Comparison of ENCODE assay signal across 21 cellular contexts in genomic region chrX:28920141-28920540, GRCh38.
"Had no signal": no experiment of that assay in that cellular context is flagged by ENCODE, and none has a peak within 500 bp of the region (broad histone marks: within the 10 kb centered on the region; RNA-seq: fewer than 3 reads in every experiment).

No MANE protein-coding gene starts in this region.

- H3K9me3 ChIP-seq: body of pancreas, lower lobe of right lung, mucosa of descending colon, stomach, suprapubic skin, uterus had no signal

- H3K27me3 ChIP-seq: body of pancreas, cardiac muscle cell, foreskin keratinocyte, stomach, suprapubic skin had no signal

- H3K27ac ChIP-seq: body of pancreas, cardiac muscle cell, foreskin keratinocyte, lower lobe of right lung, stomach, suprapubic skin, uterus had no signal

- H3K4me3 ChIP-seq: body of pancreas, cardiac muscle cell, lower lobe of right lung, mucosa of descending colon, stomach, suprapubic skin, uterus had no signal

- DNase-seq: activated CD4-positive, alpha-beta T cell treated with anti-CD3 and anti-CD28 coated beads, Interleukin-2, amount 10 ng/mL, durations not matched to agents 7 days and 5 days; activated CD8-positive, alpha-beta memory T cell treated with anti-CD3 and anti-CD28 coated beads, Interleukin-2, amount 10 ng/mL, durations not matched to agents 7 days and 5 days; activated CD8-positive, alpha-beta T cell treated with anti-CD3 and anti-CD28 coated beads for 36 hours; activated gamma-delta T cell treated with Interleukin-2 at 50 U/mL for 16 hours; activated T-cell treated with anti-CD3 and anti-CD28 coated beads for 4 hours; body of pancreas; effector CD8-positive, alpha-beta T cell; erythroblast; immature natural killer cell; lower lobe of right lung; mesendoderm; mucosa of descending colon; occipital lobe; small intestine; stimulated activated CD4-positive, alpha-beta T cell treated with anti-CD3 and anti-CD28 coated beads, Interleukin-2, amount 100 ng/mL, for 24 hours; stomach; trophoblast cell; uterus had no signal

- H3K4me1 ChIP-seq: body of pancreas, foreskin keratinocyte, lower lobe of right lung, stomach, suprapubic skin, uterus had no signal

- H3K36me3 ChIP-seq: cardiac muscle cell, lower lobe of right lung, stomach, suprapubic skin, uterus had no signal
